Comparison of ENCODE assay signal across 15 cellular contexts in the genomic region with DNA sequence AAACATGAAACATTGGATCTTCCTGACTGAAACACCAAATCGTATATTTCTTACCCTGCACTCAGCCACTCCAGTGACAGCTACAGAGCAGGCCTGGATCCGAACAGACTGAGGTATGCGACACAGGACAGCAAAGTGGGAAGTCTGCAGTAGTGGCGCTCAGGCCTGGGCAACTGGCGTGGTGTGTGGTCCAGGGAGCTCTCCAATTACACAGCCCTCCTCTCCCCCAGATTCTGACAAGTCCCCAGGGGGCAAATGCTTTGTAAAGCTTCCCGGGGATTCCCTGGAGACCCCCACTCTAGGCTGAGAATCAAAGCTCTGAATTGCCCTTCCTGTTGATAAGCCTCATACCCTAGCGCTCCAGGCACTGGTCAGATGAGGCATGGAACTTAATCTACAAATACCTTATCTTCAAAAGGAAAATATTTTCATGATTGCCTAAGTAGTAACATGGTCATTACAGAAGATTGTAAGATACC.
DNase-seq lines count a peak whose midpoint lies in the region; ATAC-seq and TF ChIP-seq lines count a peak whose summit lies in the region.
"Had no signal": no experiment of that assay in that cellular context is flagged by ENCODE, and none has a peak within 500 bp of the region (broad histone marks: within the 10 kb centered on the region; RNA-seq: fewer than 3 reads in every experiment).

No MANE protein-coding gene starts in this region.

- no peak for TF ChIP-seq POLR2A in stomach (IDR thresholded peaks at IDR 0.05)

- no peaks in the 10 kb centered on the region for H3K36me3 Mint-ChIP-seq in CD4-positive, alpha-beta T cell (ENCODE audit: low read depth)
- no peaks in the 10 kb centered on the region for H3K36me3 Mint-ChIP-seq in stimulated activated memory B cell treated with anti-CD40 and anti-IgM and Interleukin-4, amounts not matched to agents 10 μg/mL and 1 μg/mL and 100 μg/mL, for 72 hours

- H3K27ac ChIP-seq in SJSA1: peak overlapping the region; percentile 80
- H3K27ac ChIP-seq in stomach: peak overlapping the region; percentile 10 to 85 (median 79)
- no peak overlapping the region for H3K27ac ChIP-seq in CD4-positive, alpha-beta T cell (ENCODE audit: low read depth, low read length)
- H3K27ac ChIP-seq: left lung had no signal

- CTCF ChIA-PET in HEK293T (lab: Yijun Ruan, JAX): interaction anchor here (1.1 to 1.3 kb wide), 2 partner anchors 12 to 34 kb away, joined by 6 to 7 read pairs; no protein-coding TSS in a partner anchor
- CTCF ChIA-PET in CD4-positive, alpha-beta T cell (lab: Charles Lee): no interaction called here

- H3K4me1 ChIP-seq in SJSA1 (replicated peaks) (peaks cover 81% of the 10 kb centered on the region), stomach (peaks cover 8 to 31% (median 26%) of the 10 kb centered on the region in 4 donors)

- no peaks in the 10 kb centered on the region for H3K27me3 ChIP-seq in SJSA1 (replicated peaks)
- H3K27me3 ChIP-seq in stomach: no peaks in the 10 kb centered on the region
- peaks cover 11% of the 10 kb centered on the region for H3K27me3 ChIP-seq in CD4-positive, alpha-beta T cell (ENCODE audit: control insufficient read depth, insufficient read depth, low read length)

- H3K4me1 Mint-ChIP-seq in CD4-positive, alpha-beta T cell (ENCODE audit: low read depth): peaks cover 16% of the 10 kb centered on the region
- H3K4me1 Mint-ChIP-seq in stimulated activated memory B cell treated with anti-CD40 and anti-IgM and Interleukin-4, amounts not matched to agents 10 μg/mL and 1 μg/mL and 100 μg/mL, for 72 hours: no peaks in the 10 kb centered on the region

- no peak for TF ChIP-seq CTCF in stomach (IDR thresholded peaks at IDR 0.05)
- TF ChIP-seq CTCF in CD4-positive, alpha-beta T cell (IDR thresholded peaks at IDR 0.05): no peak

- intact Hi-C loops in stomach (cut with DNase I; ENCODE audit: low total_unique reads): no loop called here
- intact Hi-C loops in CD4-positive, alpha-beta T cell (cut with DNase I, micrococcal nuclease): no loop called here

- no peak overlapping the region for H3K4me3 Mint-ChIP-seq in CD4-positive, alpha-beta T cell
- no peak overlapping the region for H3K4me3 Mint-ChIP-seq in stimulated activated memory B cell treated with anti-CD40 and anti-IgM and Interleukin-4, amounts not matched to agents 10 μg/mL and 1 μg/mL and 100 μg/mL, for 72 hours
- H3K4me3 Mint-ChIP-seq: activated naive CD4-positive, alpha-beta T cell treated with anti-CD3 and anti-CD28 coated beads for 36 hours had no signal

- H3K9me3 Mint-ChIP-seq in CD4-positive, alpha-beta T cell: no peaks in the 10 kb centered on the region
- no peaks in the 10 kb centered on the region for H3K9me3 Mint-ChIP-seq in stimulated activated memory B cell treated with anti-CD40 and anti-IgM and Interleukin-4, amounts not matched to agents 10 μg/mL and 1 μg/mL and 100 μg/mL, for 72 hours
- H3K9me3 Mint-ChIP-seq: activated naive CD4-positive, alpha-beta T cell treated with anti-CD3 and anti-CD28 coated beads for 36 hours had no signal

- H3K36me3 ChIP-seq in SJSA1 (no peaks in the 10 kb centered on the region), stomach (no peaks in the 10 kb centered on the region)
- H3K36me3 ChIP-seq: left lung, prostate gland had no signal

- DNase-seq in HEK293T (ENCODE audit: extremely low spot score) (peak; percentile 23), SJSA1 (ENCODE audit: low read depth in 1 of 2, low spot score in 2 of 2) (peak; percentile 90 to 93), iPS-NIHi11 (ENCODE audit: low spot score) (peak; percentile 71), stomach (no peak), NCI-H510A treated with DMSO at 0.1 percent for 48 hours (lab: John Stamatoyannopoulos, UW) (no peak)
- DNase-seq in CD4-positive, alpha-beta T cell: no peak
- DNase-seq: activated CD4-positive, alpha-beta T cell treated with anti-CD3 and anti-CD28 coated beads for 1 hour; activated CD8-positive, alpha-beta memory T cell treated with anti-CD3 and anti-CD28 coated beads, Interleukin-2, amount 50 U/mL, for 4 hours; activated naive CD4-positive, alpha-beta T cell treated with anti-CD3 and anti-CD28 coated beads for 36 hours; DMS153; left lung; NCI-H2029; NCI-H774 had no signal

- H3K27ac Mint-ChIP-seq in CD4-positive, alpha-beta T cell: no peak overlapping the region
- H3K27ac Mint-ChIP-seq in stimulated activated memory B cell treated with anti-CD40 and anti-IgM and Interleukin-4, amounts not matched to agents 10 μg/mL and 1 μg/mL and 100 μg/mL, for 72 hours: no peak overlapping the region
- H3K27ac Mint-ChIP-seq: activated naive CD4-positive, alpha-beta T cell treated with anti-CD3 and anti-CD28 coated beads for 36 hours had no signal

- 41 to 60% (median 56%) methylated on average over 7 of the region's 7 CpGs for WGBS in stomach, 5 donors

- peaks cover 51% of the 10 kb centered on the region for H3K27me3 Mint-ChIP-seq in CD4-positive, alpha-beta T cell
- peaks cover 9% of the 10 kb centered on the region for H3K27me3 Mint-ChIP-seq in stimulated activated memory B cell treated with anti-CD40 and anti-IgM and Interleukin-4, amounts not matched to agents 10 μg/mL and 1 μg/mL and 100 μg/mL, for 72 hours

- H3K9me3 ChIP-seq in SJSA1 (replicated peaks): no peaks in the 10 kb centered on the region
- H3K9me3 ChIP-seq in stomach: no peaks in the 10 kb centered on the region
- no peaks in the 10 kb centered on the region for H3K9me3 ChIP-seq in CD4-positive, alpha-beta T cell (ENCODE audit: control insufficient read depth, low read length)
- H3K9me3 ChIP-seq: left lung, prostate gland had no signal

- TF ChIP-seq EP300 in stomach (IDR thresholded peaks at IDR 0.05): no peak

- H3K4me3 ChIP-seq in SJSA1: no peak overlapping the region
- no peak overlapping the region for H3K4me3 ChIP-seq in stomach
- H3K4me3 ChIP-seq: left lung, prostate gland had no signal

- POLR2A ChIA-PET in HEK293T (lab: Yijun Ruan, JAX): interaction anchor here (0.5 to 1.6 kb wide), 3 partner anchors 14 to 143 kb away, joined by 3 to 6 read pairs (median 3); a partner anchor contains a TSS
- POLR2A ChIA-PET in CD4-positive, alpha-beta T cell (lab: Charles Lee): no interaction called here

- ATAC-seq in CD4-positive, alpha-beta T cell (ENCODE audit: poor library complexity): no peak
- no peak for ATAC-seq in stimulated activated memory B cell treated with anti-CD40 and anti-IgM and Interleukin-4, amounts not matched to agents 10 μg/mL and 1 μg/mL and 100 μg/mL, for 72 hours

TF ChIP-seq in HEK293T, 16 proteins besides CTCF, POLR2A, EP300 and RAD21:
- TF ChIP-seq ELF4 (IDR thresholded peaks at IDR 0.05) (no peak), NFRKB (IDR thresholded peaks at IDR 0.05) (no peak), BHLHE40 (IDR thresholded peaks at IDR 0.05; ENCODE audit: borderline replicate concordance) (no peak), LEF1 (IDR thresholded peaks at IDR 0.05; ENCODE audit: borderline replicate concordance) (no peak), SP1 (IDR thresholded peaks at IDR 0.05) (no peak), ZNF384 (IDR thresholded peaks at IDR 0.05) (no peak), L3MBTL2 (conservative IDR thresholded peaks at IDR 0.05) (no peak), SUZ12 (IDR thresholded peaks at IDR 0.05) (no peak), HDGF (IDR thresholded peaks at IDR 0.05; ENCODE audit: borderline replicate concordance) (no peak), FOXK2 (IDR thresholded peaks at IDR 0.05) (no peak), CTBP1 (IDR thresholded peaks at IDR 0.05; ENCODE audit: borderline replicate concordance) (no peak), FOXA1 (IDR thresholded peaks at IDR 0.05) (no peak)
- TF ChIP-seq, protein P1, sequence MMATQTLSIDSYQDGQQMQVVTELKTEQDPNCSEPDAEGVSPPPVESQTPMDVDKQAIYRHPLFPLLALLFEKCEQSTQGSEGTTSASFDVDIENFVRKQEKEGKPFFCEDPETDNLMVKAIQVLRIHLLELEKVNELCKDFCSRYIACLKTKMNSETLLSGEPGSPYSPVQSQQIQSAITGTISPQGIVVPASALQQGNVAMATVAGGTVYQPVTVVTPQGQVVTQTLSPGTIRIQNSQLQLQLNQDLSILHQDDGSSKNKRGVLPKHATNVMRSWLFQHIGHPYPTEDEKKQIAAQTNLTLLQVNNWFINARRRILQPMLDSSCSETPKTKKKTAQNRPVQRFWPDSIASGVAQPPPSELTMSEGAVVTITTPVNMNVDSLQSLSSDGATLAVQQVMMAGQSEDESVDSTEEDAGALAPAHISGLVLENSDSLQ (IDR thresholded peaks at IDR 0.05): no peak

Comparison
In these comparisons a context has a peak if more than half of its experiments do, and no peak if none do; other contexts are left out.
1. DNase-seq: peak in HEK293T (single experiment), SJSA1 (2 of 2) and iPS-NIHi11 (single experiment); none in stomach (single experiment), CD4-positive, alpha-beta T cell (0 of 10) and NCI-H510A treated with DMSO at 0.1 percent for 48 hours (single experiment).